In genomic region chr19:15378529-15379082, GRCh38 we compare ENCODE assay signal across 8 cellular contexts. TPM values are rescaled to one million over a fixed set of nuclear protein-coding genes. Genes with fewer than 3 reads are reported as not detected.
A peak's percentile ranks its signal among the peaks of the same experiment; 100 is the strongest.
DNase-seq lines count a peak whose midpoint lies in the region; ATAC-seq and TF ChIP-seq lines count a peak whose summit lies in the region.

No MANE protein-coding gene starts in this region.

- DNase-seq in NCI-H2196 treated with DMSO at 0.1 percent for 48 hours (lab: John Stamatoyannopoulos, UW; ENCODE audit: unreplicated experiment) (peak; percentile 2), NCI-H2196 (lab: John Stamatoyannopoulos, UW; ENCODE audit: unreplicated experiment) (no peak), NCI-H146 treated with DMSO at 0.1 percent for 48 hours (lab: John Stamatoyannopoulos, UW; ENCODE audit: unreplicated experiment) (peak; percentile 53), lower lobe of right lung (peak; percentile 70)
- peak; percentile 87 for DNase-seq in activated CD4-positive, alpha-beta T cell treated with anti-CD3 and anti-CD28 coated beads, Interleukin-2, amount 10 ng/mL, durations not matched to agents 24 days and 14 days
- DNase-seq in stimulated activated CD8-positive, alpha-beta memory T cell treated with anti-CD3 and anti-CD28 coated beads, Interleukin-15, amount 100 ng/mL, for 48 hours (ENCODE audit: low read depth in 2 of 2), result peak; percentile 27 to 40

- peaks cover 24 to 37% of the 10 kb centered on the region in 2 donors for H3K4me1 ChIP-seq in duodenal mucosa (ENCODE audit: control insufficient read depth in 1 of 2, insufficient read depth in 2 of 2, low read length in 2 of 2)
- H3K4me1 ChIP-seq in lower lobe of right lung, result peaks cover 42% of the 10 kb centered on the region

- peak overlapping the region; percentile 95 for H3K27ac Mint-ChIP-seq in activated CD4-positive, alpha-beta T cell treated with anti-CD3 and anti-CD28 coated beads, Interleukin-2, amount 10 ng/mL, durations not matched to agents 24 days and 14 days

- no peaks in the 10 kb centered on the region for H3K9me3 Mint-ChIP-seq in activated CD4-positive, alpha-beta T cell treated with anti-CD3 and anti-CD28 coated beads, Interleukin-2, amount 10 ng/mL, durations not matched to agents 24 days and 14 days

- H3K27ac ChIP-seq in duodenal mucosa (ENCODE audit: low read depth, low read length), result peak overlapping the region; percentile 94
- H3K27ac ChIP-seq in lower lobe of right lung, result peak overlapping the region; percentile 99

- H3K9me3 ChIP-seq in duodenal mucosa (ENCODE audit: control insufficient read depth in 1 of 2, low read length in 2 of 2) (no peaks in the 10 kb centered on the region), lower lobe of right lung (no peaks in the 10 kb centered on the region)

- intact Hi-C loops in activated CD4-positive, alpha-beta T cell treated with anti-CD3 and anti-CD28 coated beads, Interleukin-2, amount 10 ng/mL, durations not matched to agents 24 days and 14 days (cut with micrococcal nuclease), result loop anchor here (1.0 to 5.0 kb wide), 7 partner anchors 41 to 253 kb away; partner anchors contain the start of gene BRD4
- intact Hi-C loops in lower lobe of right lung (cut with DNase I), result no loop called here

- H3K36me3 ChIP-seq in duodenal mucosa (ENCODE audit: control insufficient read depth in 1 of 2, insufficient read depth in 2 of 2, low read length in 2 of 2), result peaks cover 4 to 23% of the 10 kb centered on the region in 2 donors
- peaks cover 13% of the 10 kb centered on the region for H3K36me3 ChIP-seq in lower lobe of right lung

- peak overlapping the region; percentile 86 for H3K4me3 Mint-ChIP-seq in activated CD4-positive, alpha-beta T cell treated with anti-CD3 and anti-CD28 coated beads, Interleukin-2, amount 10 ng/mL, durations not matched to agents 24 days and 14 days

- H3K4me1 Mint-ChIP-seq in activated CD4-positive, alpha-beta T cell treated with anti-CD3 and anti-CD28 coated beads, Interleukin-2, amount 10 ng/mL, durations not matched to agents 24 days and 14 days, result peaks cover 35% of the 10 kb centered on the region

- peak overlapping the region; percentile 60 to 82 for H3K9ac ChIP-seq in duodenal mucosa (ENCODE audit: low read depth in 1 of 2, low read length in 2 of 2)

- peaks cover 2% of the 10 kb centered on the region for H3K27me3 Mint-ChIP-seq in activated CD4-positive, alpha-beta T cell treated with anti-CD3 and anti-CD28 coated beads, Interleukin-2, amount 10 ng/mL, durations not matched to agents 24 days and 14 days

- TF ChIP-seq CTCF in lower lobe of right lung (IDR thresholded peaks at IDR 0.05), result no peak

- no peaks in the 10 kb centered on the region for H3K27me3 ChIP-seq in duodenal mucosa (ENCODE audit: control insufficient read depth in 1 of 2, insufficient read depth in 2 of 2, low read length in 2 of 2)
- H3K27me3 ChIP-seq in lower lobe of right lung (ENCODE audit: low read depth), result no peaks in the 10 kb centered on the region

- H3K4me3 ChIP-seq in duodenal mucosa (ENCODE audit: low read depth in 1 of 2, low read length in 2 of 2), result peak overlapping the region; percentile 85 to 100
- H3K4me3 ChIP-seq in lower lobe of right lung, result peak overlapping the region; percentile 91

- H3K36me3 Mint-ChIP-seq in activated CD4-positive, alpha-beta T cell treated with anti-CD3 and anti-CD28 coated beads, Interleukin-2, amount 10 ng/mL, durations not matched to agents 24 days and 14 days (ENCODE audit: low read depth), result peaks cover 23% of the 10 kb centered on the region

- ATAC-seq in lower lobe of right lung (peak; percentile 27 to 40), HG02938 (IDR thresholded peaks at IDR 0.05; ENCODE audit: unreplicated experiment) (no peak)

RNA-seq across cellular contexts. Expression of gene AKAP8, which starts 1.0 kb away (rescaled TPM):
- 55.4 and 56.2 TPM in 2 replicates for total RNA-seq in activated CD4-positive, alpha-beta T cell treated with anti-CD3 and anti-CD28 coated beads, Interleukin-2, amount 10 ng/mL, durations not matched to agents 24 days and 14 days
- total RNA-seq in lower lobe of right lung, result 37.2 TPM

RNA-seq across cellular contexts. Expression of gene AKAP8L, which starts 40.2 kb away (rescaled TPM):
- 76.8 and 80.1 TPM in 2 replicates for total RNA-seq in activated CD4-positive, alpha-beta T cell treated with anti-CD3 and anti-CD28 coated beads, Interleukin-2, amount 10 ng/mL, durations not matched to agents 24 days and 14 days
- 94.2 TPM for total RNA-seq in lower lobe of right lung

RNA-seq across cellular contexts. Expression of gene BRD4, which starts 46.3 kb away (rescaled TPM):
- total RNA-seq in activated CD4-positive, alpha-beta T cell treated with anti-CD3 and anti-CD28 coated beads, Interleukin-2, amount 10 ng/mL, durations not matched to agents 24 days and 14 days, result 109 TPM in 2 replicates
- total RNA-seq in lower lobe of right lung, result 104 TPM
